ENCODE assay signal across 12 cellular contexts in the genomic region with DNA sequence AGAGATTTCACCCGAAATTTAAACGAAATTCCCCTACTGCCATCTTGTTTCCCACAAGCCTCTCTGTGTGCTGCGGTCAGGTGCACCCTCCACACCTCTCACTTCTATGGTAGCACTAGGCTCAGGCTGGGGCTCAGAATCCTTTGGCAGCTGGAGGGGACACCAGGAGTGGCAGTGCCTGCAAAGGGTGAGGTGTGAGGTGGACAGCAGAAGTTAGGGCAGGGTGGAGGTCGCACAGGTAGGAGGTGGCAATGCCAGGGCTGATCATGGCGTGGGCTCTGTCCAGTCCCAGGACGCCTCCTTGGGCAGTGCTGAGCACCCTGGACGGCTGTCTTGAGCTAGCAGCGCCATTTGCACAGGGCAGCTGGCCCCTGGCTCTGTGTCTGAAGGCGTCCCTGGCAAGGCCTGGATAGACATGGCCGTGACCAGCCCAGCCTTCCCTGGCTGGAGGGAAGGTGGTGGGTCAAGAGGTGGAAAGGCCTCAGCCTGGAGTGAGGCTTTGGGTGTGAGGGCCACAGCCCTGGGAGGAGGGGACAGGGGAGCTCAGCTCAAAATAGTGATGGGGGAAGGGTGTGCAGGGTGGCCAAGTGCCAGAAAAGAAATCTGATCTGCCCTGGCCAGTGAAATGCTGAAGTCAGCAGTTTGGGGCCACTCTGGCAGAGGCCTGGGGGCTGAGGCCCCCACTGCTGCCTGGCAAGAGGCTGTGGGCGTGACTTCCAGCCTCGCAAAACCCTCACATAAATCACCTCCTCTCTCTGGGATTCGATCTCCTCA. TPM values are rescaled to one million over a fixed set of nuclear protein-coding genes. Genes with fewer than 3 reads are reported as not detected.
DNase-seq lines count a peak whose midpoint lies in the region; ATAC-seq, FAIRE-seq and TF ChIP-seq lines count a peak whose summit lies in the region.
"Had no signal": no experiment of that assay in that cellular context is flagged by ENCODE, and none has a peak within 500 bp of the region (broad histone marks: within the 10 kb centered on the region; RNA-seq: fewer than 3 reads in every experiment).

No MANE protein-coding gene starts in this region.

- peak overlapping the region; percentile 56 for H3K27ac Mint-ChIP-seq in stimulated activated effector memory CD8-positive, alpha-beta T cell treated with anti-CD3 and anti-CD28 coated beads, Interleukin-12 subunit alpha, Interleukin-12 subunit beta, amount 100 ng/mL, for 72 hours
- no peak overlapping the region for H3K27ac Mint-ChIP-seq in naive thymus-derived CD4-positive, alpha-beta T cell
- no peak overlapping the region for H3K27ac Mint-ChIP-seq in activated CD4-positive, alpha-beta T cell treated with anti-CD3 and anti-CD28 coated beads, Interleukin-2, amount 10 ng/mL, durations not matched to agents 7 days and 5 days
- no peak overlapping the region for H3K27ac Mint-ChIP-seq in Caco-2 (ENCODE audit: unreplicated experiment)
- H3K27ac Mint-ChIP-seq: activated naive CD8-positive, alpha-beta T cell had no signal

- POLR2A ChIA-PET in IMR-90 (lab: Charles Lee; ENCODE audit: unreplicated experiment) (no interaction called here), HepG2 (lab: Yijun Ruan, JAX) (interaction anchor here (1.3 kb wide), 2 partner anchors 25 to 26 kb away, joined by 3 to 4 read pairs; no protein-coding TSS in a partner anchor), Caco-2 (lab: Charles Lee) (no interaction called here)
- POLR2A ChIA-PET in naive thymus-derived CD4-positive, alpha-beta T cell (lab: Charles Lee): no interaction called here
- POLR2A ChIA-PET in activated CD4-positive, alpha-beta T cell treated with anti-CD3 and anti-CD28 coated beads, Interleukin-2, amount 10 ng/mL, durations not matched to agents 7 days and 5 days (lab: Charles Lee): no interaction called here

- no peak overlapping the region for H2AFZ ChIP-seq in IMR-90 (replicated peaks; ENCODE audit: low read length, poor library complexity)
- H2AFZ ChIP-seq in HepG2 (ENCODE audit: low read length): no peak overlapping the region

- peak overlapping the region in 1 of 2 experiments; percentile 41; a peak in 1 of 4 replicates for H4K8ac ChIP-seq in IMR-90 (ENCODE audit: low read depth in 2 of 2, low read length in 2 of 2)

- H2BK20ac ChIP-seq in IMR-90 (ENCODE audit: low read depth, low read length): no peak overlapping the region

- H3K27ac ChIP-seq in IMR-90 (ENCODE audit: insufficient read depth, low read length) (peak overlapping the region; percentile 20; the same call in 1 of the 2 replicates), angular gyrus (ENCODE audit: low read depth, low read length) (peak overlapping the region; percentile 96), HepG2 (ENCODE audit: extremely low read length, insufficient read depth, low read length) (no peak overlapping the region)
- no peak overlapping the region for H3K27ac ChIP-seq in naive thymus-derived CD4-positive, alpha-beta T cell (ENCODE audit: low read depth, low read length)
- H3K27ac ChIP-seq: pancreas had no signal

- no peak overlapping the region for H2BK5ac ChIP-seq in IMR-90 (ENCODE audit: low read depth, low read length, poor library complexity, severe bottlenecking)

- H3K4ac ChIP-seq in IMR-90 (ENCODE audit: low read depth, low read length): peak overlapping the region; percentile 42

- WGBS in IMR-90 (ENCODE audit: extremely low coverage in 2 of 2, insufficient read length in 1 of 2), 2 experiments: 80% methylated on average over 4 of the region's 13 CpGs; no CpG with 5 or more reads in 1 of the 2 experiments
- WGBS in HepG2 (ENCODE audit: low lambda C conversion rate): 64% methylated on average over 11 of the region's 13 CpGs

- H3K9me1 ChIP-seq in IMR-90 (ENCODE audit: insufficient read depth, low read length): peaks cover 58% of the 10 kb centered on the region

- H3K4me2 ChIP-seq in IMR-90 (ENCODE audit: low read depth, low read length) (no peak overlapping the region), HepG2 (ENCODE audit: low read depth, low read length) (no peak overlapping the region)

- dilution Hi-C loops in IMR-90 (cut with HindIII; ENCODE audit: low sequenced_read_pairs, unreplicated experiment): no loop called here

- no peak for TF ChIP-seq POLR2A in IMR-90 (IDR thresholded peaks at IDR 0.05; ENCODE audit: low read depth, low read length)
- no peak for TF ChIP-seq POLR2A in HepG2 (IDR thresholded peaks at IDR 0.05; ENCODE audit: insufficient read depth in 1 of 2, low read depth in 2 of 2, low read length in 2 of 2)

- H3K36me3 Mint-ChIP-seq in stimulated activated effector memory CD8-positive, alpha-beta T cell treated with anti-CD3 and anti-CD28 coated beads, Interleukin-12 subunit alpha, Interleukin-12 subunit beta, amount 100 ng/mL, for 72 hours: no peaks in the 10 kb centered on the region
- no peaks in the 10 kb centered on the region for H3K36me3 Mint-ChIP-seq in naive thymus-derived CD4-positive, alpha-beta T cell
- no peaks in the 10 kb centered on the region for H3K36me3 Mint-ChIP-seq in activated CD4-positive, alpha-beta T cell treated with anti-CD3 and anti-CD28 coated beads, Interleukin-2, amount 10 ng/mL, durations not matched to agents 7 days and 5 days (ENCODE audit: low read depth)
- no peaks in the 10 kb centered on the region for H3K36me3 Mint-ChIP-seq in Caco-2 (ENCODE audit: insufficient read depth, unreplicated experiment)
- H3K36me3 Mint-ChIP-seq: activated naive CD8-positive, alpha-beta T cell had no signal

- peak overlapping the region; percentile 57; the same call in 1 of the 2 replicates for H3K14ac ChIP-seq in IMR-90 (replicated peaks; ENCODE audit: low read depth, low read length)

- peak overlapping the region; percentile 63; the same call in 1 of the 2 replicates for H3K23ac ChIP-seq in IMR-90 (ENCODE audit: low read depth, low read length)

- CTCF ChIA-PET in IMR-90 (lab: Yijun Ruan, JAX): no interaction called here
- CTCF ChIA-PET in HepG2 (lab: Yijun Ruan, JAX; ENCODE audit: low intra/inter-chr PET ratio, low total read pairs): no interaction called here
- CTCF ChIA-PET in naive thymus-derived CD4-positive, alpha-beta T cell (lab: Charles Lee): no interaction called here
- CTCF ChIA-PET in activated CD4-positive, alpha-beta T cell treated with anti-CD3 and anti-CD28 coated beads, Interleukin-2, amount 10 ng/mL, durations not matched to agents 7 days and 5 days (lab: Charles Lee): interaction anchor here (0.6 to 1.4 kb wide), 5 partner anchors 9 to 103 kb away, joined by 3 to 4 read pairs (median 3); no protein-coding TSS in a partner anchor
- CTCF ChIA-PET in Caco-2 (lab: Charles Lee): interaction anchor here (0.6 kb wide), 1 partner anchor 24 kb away, joined by 3 read pairs; no protein-coding TSS in a partner anchor

- H3K27me3 ChIP-seq in IMR-90 (ENCODE audit: control insufficient read depth, insufficient read depth, low read length) (no peaks in the 10 kb centered on the region), HepG2 (ENCODE audit: control insufficient read depth in 1 of 2, insufficient read depth in 2 of 2, low read length in 2 of 2) (no peaks in the 10 kb centered on the region), Caco-2 (replicated peaks; ENCODE audit: control insufficient read depth, insufficient read depth, low read length) (no peaks in the 10 kb centered on the region)
- no peaks in the 10 kb centered on the region for H3K27me3 ChIP-seq in naive thymus-derived CD4-positive, alpha-beta T cell (ENCODE audit: control insufficient read depth in 2 of 2, insufficient read depth in 2 of 2, low read length in 2 of 2)
- H3K27me3 ChIP-seq: pancreas had no signal

- peak overlapping the region; percentile 83; the same call in 1 of the 2 replicates for H2AK5ac ChIP-seq in IMR-90 (ENCODE audit: low read depth, low read length)

- H2AK9ac ChIP-seq in IMR-90 (replicated peaks; ENCODE audit: low read depth, low read length, poor library complexity): peak overlapping the region; percentile 40

- no peak for DNase-seq in IMR-90
- no peak for DNase-seq in HepG2 (ENCODE audit: low spot score)
- no peak for DNase-seq in stimulated activated effector memory CD8-positive, alpha-beta T cell treated with anti-CD3 and anti-CD28 coated beads, Interleukin-12 subunit alpha, Interleukin-12 subunit beta, amount 100 ng/mL, for 72 hours (ENCODE audit: low spot score in 2 of 2)
- no peak for DNase-seq in naive thymus-derived CD4-positive, alpha-beta T cell
- DNase-seq in activated CD4-positive, alpha-beta T cell treated with anti-CD3 and anti-CD28 coated beads, Interleukin-2, amount 10 ng/mL, durations not matched to agents 7 days and 5 days: no peak
- DNase-seq in Caco-2: no peak
- DNase-seq: activated CD4-positive, alpha-beta T cell treated with anti-CD3 and anti-CD28 coated beads for 48 hours had no signal

- H3K36me3 ChIP-seq in IMR-90 (ENCODE audit: control insufficient read depth, insufficient read depth, low read length) (peaks cover 36% of the 10 kb centered on the region), HepG2 (replicated peaks in 1 of 2; ENCODE audit: control insufficient read depth in 1 of 2, insufficient read depth in 2 of 2, low read length in 2 of 2) (no peaks in the 10 kb centered on the region), Caco-2 (ENCODE audit: control insufficient read depth, insufficient read depth, low read length) (no peaks in the 10 kb centered on the region)
- H3K36me3 ChIP-seq in naive thymus-derived CD4-positive, alpha-beta T cell (ENCODE audit: control insufficient read depth in 2 of 3, insufficient read depth in 3 of 3, low read length in 3 of 3): no peaks in the 10 kb centered on the region
- H3K36me3 ChIP-seq: pancreas had no signal

- H3K4me3 ChIP-seq in IMR-90 (ENCODE audit: insufficient read depth, low read depth, low read length) (no peak overlapping the region), HepG2 (replicated peaks in 1 of 3; ENCODE audit: insufficient read depth in 1 of 3, low read depth in 2 of 3, low read length in 3 of 3) (no peak overlapping the region), Caco-2 (ENCODE audit: low read depth, low read length) (no peak overlapping the region)
- no peak overlapping the region for H3K4me3 ChIP-seq in naive thymus-derived CD4-positive, alpha-beta T cell (ENCODE audit: low read length)
- H3K4me3 ChIP-seq: pancreas had no signal

- in situ Hi-C loops in IMR-90 (cut with MboI; ENCODE audit: low sequenced_read_pairs): no loop called here
- in situ Hi-C loops in HepG2 (cut with HindIII; ENCODE audit: extremely low pct_ligation_motif_present, low pct_unique_long_range_greater_than_20kb): no loop called here

- H4K91ac ChIP-seq in IMR-90 (ENCODE audit: insufficient read depth, low read depth, low read length): peak overlapping the region; percentile 23; the same call in 1 of the 2 replicates

- no peak overlapping the region for H3K4me3 Mint-ChIP-seq in stimulated activated effector memory CD8-positive, alpha-beta T cell treated with anti-CD3 and anti-CD28 coated beads, Interleukin-12 subunit alpha, Interleukin-12 subunit beta, amount 100 ng/mL, for 72 hours
- H3K4me3 Mint-ChIP-seq in naive thymus-derived CD4-positive, alpha-beta T cell: no peak overlapping the region
- no peak overlapping the region for H3K4me3 Mint-ChIP-seq in activated CD4-positive, alpha-beta T cell treated with anti-CD3 and anti-CD28 coated beads, Interleukin-2, amount 10 ng/mL, durations not matched to agents 7 days and 5 days
- no peak overlapping the region for H3K4me3 Mint-ChIP-seq in Caco-2 (ENCODE audit: unreplicated experiment)
- H3K4me3 Mint-ChIP-seq: activated naive CD8-positive, alpha-beta T cell had no signal

- ATAC-seq in IMR-90 (ENCODE audit: low read depth) (no peak), HepG2 (no peak), HG02938 (IDR thresholded peaks at IDR 0.05; ENCODE audit: unreplicated experiment) (no peak)
- no peak for ATAC-seq in stimulated activated effector memory CD8-positive, alpha-beta T cell treated with anti-CD3 and anti-CD28 coated beads, Interleukin-12 subunit alpha, Interleukin-12 subunit beta, amount 100 ng/mL, for 72 hours
- ATAC-seq in naive thymus-derived CD4-positive, alpha-beta T cell: no peak
- ATAC-seq: pancreas had no signal

- H4K5ac ChIP-seq in IMR-90 (ENCODE audit: low read depth, low read length): no peak overlapping the region

- TF ChIP-seq RAD21 in IMR-90 (IDR thresholded peaks at IDR 0.05; ENCODE audit: low read length): no peak
- TF ChIP-seq RAD21 in HepG2 (CRISPR knock-in tag; IDR thresholded peaks at IDR 0.05): no peak

- H3K18ac ChIP-seq in IMR-90 (ENCODE audit: low read depth, low read length): no peak overlapping the region

- H3K79me1 ChIP-seq in IMR-90 (ENCODE audit: low read depth in 1 of 2, low read length in 2 of 2): peaks cover 48 to 83% of the 10 kb centered on the region in 2 experiments

- no peak for FAIRE-seq in HepG2 (lab: Jason Lieb, UNC)
- FAIRE-seq: pancreas had no signal

- intact Hi-C loops in IMR-90 (cut with micrococcal nuclease): no loop called here
- intact Hi-C loops in HepG2 (cut with micrococcal nuclease; ENCODE audit: unreplicated experiment): no loop called here
- intact Hi-C loops in naive thymus-derived CD4-positive, alpha-beta T cell (cut with micrococcal nuclease): no loop called here
- intact Hi-C loops in Caco-2 (cut with micrococcal nuclease; ENCODE audit: unreplicated experiment): no loop called here

- BruUV-seq in IMR-90 (replicated peaks; lab: Mats Ljungman, UMichigan) (no TSS peak), HepG2 (replicated peaks; lab: Mats Ljungman, UMichigan) (no TSS peak), Caco-2 (replicated peaks; lab: Mats Ljungman, UMichigan) (no TSS peak)

- TF ChIP-seq CTCF in IMR-90 (conservative IDR thresholded peaks at IDR 0.05; ENCODE audit: low read depth, low read length): no peak
- no peak for TF ChIP-seq CTCF in HepG2 (CRISPR knock-in tag; IDR thresholded peaks at IDR 0.05)
- TF ChIP-seq CTCF in Caco-2 (IDR thresholded peaks at IDR 0.05; ENCODE audit: insufficient read depth in 1 of 2, low read depth in 1 of 2, low read length in 1 of 2, severe bottlenecking in 1 of 2, unreplicated experiment in 1 of 2): no peak

- no peak overlapping the region for H2BK15ac ChIP-seq in IMR-90 (ENCODE audit: low read depth, low read length)

- H3K79me2 ChIP-seq in HepG2 (ENCODE audit: insufficient read depth, low read length): no peaks in the 10 kb centered on the region

- H3K9ac ChIP-seq in IMR-90 (ENCODE audit: low read depth, low read length) (no peak overlapping the region), HepG2 (ENCODE audit: insufficient read depth, low read depth, low read length) (no peak overlapping the region)

- TF ChIP-seq EP300 in HepG2 (IDR thresholded peaks at IDR 0.05; ENCODE audit: low read depth in 2 of 2, low read length in 2 of 2) (no peak), HepG2 (CRISPR knock-in tag; IDR thresholded peaks at IDR 0.05; ENCODE audit: borderline replicate concordance) (no peak)

- H3K4me1 ChIP-seq in IMR-90 (ENCODE audit: control insufficient read depth, insufficient read depth, low read length) (peaks cover 77% of the 10 kb centered on the region), HepG2 (ENCODE audit: insufficient read depth, low read length) (peaks cover 85% of the 10 kb centered on the region), Caco-2 (no peaks in the 10 kb centered on the region)
- no peaks in the 10 kb centered on the region for H3K4me1 ChIP-seq in naive thymus-derived CD4-positive, alpha-beta T cell (ENCODE audit: control insufficient read depth in 2 of 2, insufficient read depth in 2 of 2, low read length in 2 of 2)

- no peak overlapping the region for H2BK120ac ChIP-seq in IMR-90 (ENCODE audit: low read depth, low read length)

- peaks cover 44% of the 10 kb centered on the region for H4K20me1 ChIP-seq in IMR-90 (ENCODE audit: insufficient read depth, low read length)
- no peaks in the 10 kb centered on the region for H4K20me1 ChIP-seq in HepG2 (ENCODE audit: insufficient read depth, low read length)

- H3K4me1 Mint-ChIP-seq in stimulated activated effector memory CD8-positive, alpha-beta T cell treated with anti-CD3 and anti-CD28 coated beads, Interleukin-12 subunit alpha, Interleukin-12 subunit beta, amount 100 ng/mL, for 72 hours: peaks cover 23% of the 10 kb centered on the region
- H3K4me1 Mint-ChIP-seq in naive thymus-derived CD4-positive, alpha-beta T cell: peaks cover 0 to 10% (median 0%) of the 10 kb centered on the region in 7 donors
- no peaks in the 10 kb centered on the region for H3K4me1 Mint-ChIP-seq in activated CD4-positive, alpha-beta T cell treated with anti-CD3 and anti-CD28 coated beads, Interleukin-2, amount 10 ng/mL, durations not matched to agents 7 days and 5 days
- peaks cover 7% of the 10 kb centered on the region for H3K4me1 Mint-ChIP-seq in Caco-2 (ENCODE audit: low read depth, unreplicated experiment)

- peaks cover 0 to 3% (median 0%) of the 10 kb centered on the region in 5 donors for H3K27me3 Mint-ChIP-seq in naive thymus-derived CD4-positive, alpha-beta T cell
- H3K27me3 Mint-ChIP-seq in activated CD4-positive, alpha-beta T cell treated with anti-CD3 and anti-CD28 coated beads, Interleukin-2, amount 10 ng/mL, durations not matched to agents 7 days and 5 days: no peaks in the 10 kb centered on the region
- no peaks in the 10 kb centered on the region for H3K27me3 Mint-ChIP-seq in Caco-2 (ENCODE audit: insufficient read depth, unreplicated experiment)
- H3K27me3 Mint-ChIP-seq: activated naive CD8-positive, alpha-beta T cell had no signal

- H3K9me3 ChIP-seq in IMR-90 (ENCODE audit: control insufficient read depth, insufficient read depth, low read length) (no peaks in the 10 kb centered on the region), HepG2 (ENCODE audit: low read length) (no peaks in the 10 kb centered on the region), Caco-2 (no peaks in the 10 kb centered on the region)
- no peaks in the 10 kb centered on the region for H3K9me3 ChIP-seq in naive thymus-derived CD4-positive, alpha-beta T cell (ENCODE audit: control insufficient read depth in 2 of 3, low read length in 3 of 3)
- H3K9me3 ChIP-seq: pancreas had no signal

- no peak overlapping the region for H3K56ac ChIP-seq in IMR-90 (ENCODE audit: extremely low read depth, insufficient read depth, low read length)

- H3K9me3 Mint-ChIP-seq in stimulated activated effector memory CD8-positive, alpha-beta T cell treated with anti-CD3 and anti-CD28 coated beads, Interleukin-12 subunit alpha, Interleukin-12 subunit beta, amount 100 ng/mL, for 72 hours: no peaks in the 10 kb centered on the region
- peaks cover 0 to 2% (median 0%) of the 10 kb centered on the region in 11 donors for H3K9me3 Mint-ChIP-seq in naive thymus-derived CD4-positive, alpha-beta T cell
- no peaks in the 10 kb centered on the region for H3K9me3 Mint-ChIP-seq in activated CD4-positive, alpha-beta T cell treated with anti-CD3 and anti-CD28 coated beads, Interleukin-2, amount 10 ng/mL, durations not matched to agents 7 days and 5 days
- no peaks in the 10 kb centered on the region for H3K9me3 Mint-ChIP-seq in Caco-2 (ENCODE audit: unreplicated experiment)

RNA-seq across cellular contexts. Expression of gene ZCCHC24, which starts 40.0 kb away (rescaled TPM):
- total RNA-seq in IMR-90 (2012; rRNA removed): 12.2 and 15.1 TPM in 2 replicates
- polyA plus RNA-seq in IMR-90 (2012; rRNA removed): 25.9 and 29.9 TPM in 2 replicates
- polyA plus RNA-seq in IMR-90 (2012; cell fraction: cytosol; rRNA removed): 19.8 and 29.3 TPM in 2 replicates
- 22.4 and 28.3 TPM in 2 replicates for polyA plus RNA-seq in IMR-90 (2012; cell fraction: nucleus; rRNA removed; ENCODE audit: low replicate concordance)
- total RNA-seq in HepG2 (2016; rRNA removed; fragmentation: Illumina TruSeq; extraction: Trizol): 3.1 and 3.9 TPM in 2 replicates
- total RNA-seq in HepG2 (2016; cell fraction: cytosol; rRNA removed; fragmentation: Illumina TruSeq; extraction: Trizol; ENCODE audit: low read depth): 0.62 and 0.81 TPM in 2 replicates
- total RNA-seq in HepG2 (2016; cell fraction: insoluble cytoplasmic fraction; rRNA removed; fragmentation: Illumina TruSeq; extraction: Trizol): 3.5 and 3.6 TPM in 2 replicates
- 3.7 and 4.0 TPM in 2 replicates for total RNA-seq in HepG2 (2016; cell fraction: membrane; rRNA removed; fragmentation: Illumina TruSeq; extraction: Trizol)
- total RNA-seq in HepG2 (2016; cell fraction: nucleus; rRNA removed; fragmentation: Illumina TruSeq; extraction: Trizol): 2.4 and 2.5 TPM in 2 replicates
- 7.7 and 7.9 TPM in 2 replicates for polyA plus RNA-seq in HepG2 (2011; rRNA removed)
- polyA plus RNA-seq in HepG2 (2011; cell fraction: cytosol; rRNA removed): 6.1 and 7.9 TPM in 2 replicates
- polyA plus RNA-seq in HepG2 (2011; cell fraction: nucleus; rRNA removed): 5.9 and 9.2 TPM in 2 replicates
- 3.8 and 4.0 TPM in 2 replicates for polyA plus RNA-seq in HepG2 (2012)
- polyA plus RNA-seq in HepG2 (2016; cell fraction: cytosol; fragmentation: Illumina TruSeq; extraction: Trizol; ENCODE audit: low read depth): 0.43 and 0.45 TPM in 2 replicates
- polyA plus RNA-seq in HepG2 (2016; cell fraction: insoluble cytoplasmic fraction; fragmentation: Illumina TruSeq; extraction: Trizol; ENCODE audit: low read depth): 5.1 and 5.5 TPM in 2 replicates
- polyA plus RNA-seq in HepG2 (2016; cell fraction: membrane; fragmentation: Illumina TruSeq; extraction: Trizol; ENCODE audit: low read depth): 2.8 and 3.1 TPM in 2 replicates
- 4.3 and 4.9 TPM in 2 replicates for polyA plus RNA-seq in HepG2 (2016; cell fraction: nucleus; fragmentation: Illumina TruSeq; extraction: Trizol; ENCODE audit: insufficient read depth, low read depth)
- polyA minus RNA-seq in HepG2 (2011; rRNA and poly(A)+ RNA removed; ENCODE audit: low replicate concordance): 4.8 and 18.6 TPM in 2 replicates
- 7.8 and 8.3 TPM in 2 replicates for polyA minus RNA-seq in HepG2 (2011; cell fraction: cytosol; rRNA and poly(A)+ RNA removed)
- 3.5 and 3.6 TPM in 2 replicates for polyA minus RNA-seq in HepG2 (2011; cell fraction: nucleus; rRNA and poly(A)+ RNA removed)
- 1 to 10 TPM in 2 of 5 experiments, under 1 TPM in 3; 0.58 to 2.0 (median 0.76) TPM for total RNA-seq in naive thymus-derived CD4-positive, alpha-beta T cell
- polyA plus RNA-seq in naive thymus-derived CD4-positive, alpha-beta T cell: under 1 TPM; 0.30 to 0.54 TPM
- total RNA-seq in activated CD4-positive, alpha-beta T cell treated with anti-CD3 and anti-CD28 coated beads, Interleukin-2, amount 10 ng/mL, durations not matched to agents 7 days and 5 days: under 1 TPM; 0.52 to 0.73 TPM
- total RNA-seq in Caco-2 (2022): 2.5 and 3.1 TPM in 2 replicates
- total RNA-seq: HT-29 had no signal

RNA-seq across cellular contexts. Expression of gene PPIF, which starts 58.1 kb away (rescaled TPM):
- total RNA-seq in IMR-90 (2012; rRNA removed) (29.2 and 29.7 TPM in 2 replicates), HepG2 (2016; rRNA removed; fragmentation: Illumina TruSeq; extraction: Trizol) (157 and 178 TPM in 2 replicates), Caco-2 (2022) (116 and 133 TPM in 2 replicates)
- polyA plus RNA-seq in IMR-90 (2012; rRNA removed) (127 and 130 TPM in 2 replicates), HepG2 (2011; rRNA removed) (134 and 147 TPM in 2 replicates)
- polyA plus RNA-seq in IMR-90 (2012; cell fraction: cytosol; rRNA removed): 113 and 150 TPM in 2 replicates
- polyA plus RNA-seq in IMR-90 (2012; cell fraction: nucleus; rRNA removed; ENCODE audit: low replicate concordance): 205 and 248 TPM in 2 replicates
- total RNA-seq in HepG2 (2016; cell fraction: cytosol; rRNA removed; fragmentation: Illumina TruSeq; extraction: Trizol; ENCODE audit: low read depth): 30.6 and 37.3 TPM in 2 replicates
- 154 and 176 TPM in 2 replicates for total RNA-seq in HepG2 (2016; cell fraction: insoluble cytoplasmic fraction; rRNA removed; fragmentation: Illumina TruSeq; extraction: Trizol)
- 93.6 and 97.6 TPM in 2 replicates for total RNA-seq in HepG2 (2016; cell fraction: membrane; rRNA removed; fragmentation: Illumina TruSeq; extraction: Trizol)
- 106 and 121 TPM in 2 replicates for total RNA-seq in HepG2 (2016; cell fraction: nucleus; rRNA removed; fragmentation: Illumina TruSeq; extraction: Trizol)
- 144 and 156 TPM in 2 replicates for polyA plus RNA-seq in HepG2 (2011; cell fraction: cytosol; rRNA removed)
- 229 and 231 TPM in 2 replicates for polyA plus RNA-seq in HepG2 (2011; cell fraction: nucleus; rRNA removed)
- polyA plus RNA-seq in HepG2 (2012): 92.0 and 152 TPM in 2 replicates
- polyA plus RNA-seq in HepG2 (2016; cell fraction: cytosol; fragmentation: Illumina TruSeq; extraction: Trizol; ENCODE audit: low read depth): 48.0 and 48.3 TPM in 2 replicates
- polyA plus RNA-seq in HepG2 (2016; cell fraction: insoluble cytoplasmic fraction; fragmentation: Illumina TruSeq; extraction: Trizol; ENCODE audit: low read depth): 270 and 301 TPM in 2 replicates
- 80.3 and 83.8 TPM in 2 replicates for polyA plus RNA-seq in HepG2 (2016; cell fraction: membrane; fragmentation: Illumina TruSeq; extraction: Trizol; ENCODE audit: low read depth)
- 218 and 229 TPM in 2 replicates for polyA plus RNA-seq in HepG2 (2016; cell fraction: nucleus; fragmentation: Illumina TruSeq; extraction: Trizol; ENCODE audit: insufficient read depth, low read depth)
- polyA minus RNA-seq in HepG2 (2011; rRNA and poly(A)+ RNA removed; ENCODE audit: low replicate concordance): 220 and 249 TPM in 2 replicates
- 69.6 and 71.7 TPM in 2 replicates for polyA minus RNA-seq in HepG2 (2011; cell fraction: cytosol; rRNA and poly(A)+ RNA removed)
- 105 and 112 TPM in 2 replicates for polyA minus RNA-seq in HepG2 (2011; cell fraction: nucleus; rRNA and poly(A)+ RNA removed)
- 100 to 1,000 TPM in 1 of 5 experiments, 10 to 100 TPM in 4; 20.6 to 192 (median 73.3) TPM for total RNA-seq in naive thymus-derived CD4-positive, alpha-beta T cell
- 10 to 100 TPM in 1 of 2 donors, 1 to 10 TPM in 1; 8.7 to 12.9 TPM for polyA plus RNA-seq in naive thymus-derived CD4-positive, alpha-beta T cell
- 10 to 100 TPM; 53.7 to 56.7 TPM for total RNA-seq in activated CD4-positive, alpha-beta T cell treated with anti-CD3 and anti-CD28 coated beads, Interleukin-2, amount 10 ng/mL, durations not matched to agents 7 days and 5 days

Comparison
In these comparisons a context has a peak if more than half of its experiments do, and no peak if none do; other contexts are left out.
1. H3K27ac ChIP-seq: peak in IMR-90 (single experiment) and angular gyrus (single experiment); none in HepG2 (single experiment) and naive thymus-derived CD4-positive, alpha-beta T cell (single experiment).
2. CTCF ChIA-PET loops: an anchor here in activated CD4-positive, alpha-beta T cell treated with anti-CD3 and anti-CD28 coated beads, Interleukin-2, amount 10 ng/mL, durations not matched to agents 7 days and 5 days (0.6 to 1.4 kb wide) and Caco-2 (0.6 kb wide); none called in IMR-90, HepG2 and naive thymus-derived CD4-positive, alpha-beta T cell.